In the genomic region with DNA sequence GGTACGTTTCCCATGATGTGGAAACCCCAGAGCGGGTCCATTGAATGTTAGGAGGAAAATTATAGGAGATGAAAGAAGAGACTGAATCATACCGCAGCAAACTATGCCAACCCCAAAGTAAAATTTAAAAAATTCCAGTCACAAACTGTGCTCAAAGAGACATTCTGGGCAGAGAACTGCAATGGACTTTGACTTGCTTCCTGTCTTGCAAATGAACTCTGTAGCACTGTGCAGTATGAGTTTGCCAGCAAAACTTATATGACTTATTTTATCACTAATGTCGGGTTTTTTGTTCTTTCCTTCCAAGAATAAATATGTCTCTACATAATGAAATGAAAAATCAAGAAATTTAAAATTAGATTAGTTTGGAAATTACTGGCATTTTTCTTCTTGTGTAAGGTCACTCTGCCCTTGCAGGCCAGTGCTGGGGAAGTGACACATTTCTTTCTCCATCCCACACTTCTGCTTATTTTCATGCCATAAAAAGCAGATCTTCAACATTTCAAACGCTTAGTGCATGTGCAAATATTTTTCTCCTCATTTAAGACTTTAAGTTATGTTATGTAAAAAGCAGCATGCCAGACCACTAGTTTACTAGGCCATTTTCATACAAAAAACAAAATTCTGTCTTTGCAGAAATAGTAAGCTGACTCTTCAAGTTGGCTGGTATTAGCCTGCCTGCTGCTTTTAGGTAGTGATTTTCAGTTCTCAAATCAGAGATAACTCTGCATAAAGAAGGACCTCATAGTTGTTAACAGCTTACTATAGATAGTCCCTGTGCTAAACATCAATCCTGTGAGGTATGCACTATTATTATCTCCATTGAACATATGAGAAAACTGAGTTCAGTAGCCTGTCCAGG, we compare ENCODE assay signal across 11 cellular contexts. TPM values are rescaled to one million over a fixed set of nuclear protein-coding genes. Genes with fewer than 3 reads are reported as not detected.
DNase-seq lines count a peak whose midpoint lies in the region; ATAC-seq, FAIRE-seq and TF ChIP-seq lines count a peak whose summit lies in the region.
"Had no signal": no experiment of that assay in that cellular context is flagged by ENCODE, and none has a peak within 500 bp of the region (broad histone marks: within the 10 kb centered on the region; RNA-seq: fewer than 3 reads in every experiment).

No MANE protein-coding gene starts in this region.

- H3K4me1 Mint-ChIP-seq in GM23338 = no peaks in the 10 kb centered on the region

- H2AFZ ChIP-seq in GM23338 (peak overlapping the region; percentile 65; the same call in 1 of the 2 replicates), HepG2 (ENCODE audit: low read length) (no peak overlapping the region)
- H2AFZ ChIP-seq: PC-9 had no signal

- H3K4me3 ChIP-seq in GM23338 (no peak overlapping the region), HepG2 (replicated peaks in 1 of 3; ENCODE audit: insufficient read depth in 1 of 3, low read depth in 2 of 3, low read length in 3 of 3) (no peak overlapping the region), foreskin fibroblast (ENCODE audit: low read depth in 1 of 2, low read length in 2 of 2) (no peak overlapping the region)
- H3K4me3 ChIP-seq: BLaER1, PC-9 had no signal

- no peaks in the 10 kb centered on the region for H3K9me3 ChIP-seq in HepG2 (ENCODE audit: low read length)
- H3K9me3 ChIP-seq: BLaER1 had no signal

- no peaks in the 10 kb centered on the region for H3K36me3 Mint-ChIP-seq in GM23338 (ENCODE audit: low read depth)

- 17% methylated on average over 5 of the region's 5 CpGs for WGBS in HepG2 (ENCODE audit: low lambda C conversion rate)

- intact Hi-C loops in HepG2 (cut with micrococcal nuclease; ENCODE audit: unreplicated experiment) = no loop called here

- no peaks in the 10 kb centered on the region; the same call in 2 of the 3 replicates for H3K9me3 Mint-ChIP-seq in GM23338

- FAIRE-seq in HepG2 (lab: Jason Lieb, UNC) = no peak

- no peak overlapping the region for H3K27ac ChIP-seq in GM23338 (ENCODE audit: low read depth)
- H3K27ac ChIP-seq in HepG2 (ENCODE audit: extremely low read length, insufficient read depth, low read length) = no peak overlapping the region
- H3K27ac ChIP-seq: BLaER1, PC-9 had no signal

- in situ Hi-C loops in G401 (cut with HindIII; ENCODE audit: low sequenced_read_pairs) (no loop called here), HepG2 (cut with HindIII; ENCODE audit: extremely low pct_ligation_motif_present, low pct_unique_long_range_greater_than_20kb) (no loop called here)

- TF ChIP-seq RAD21 in HepG2 (CRISPR knock-in tag; IDR thresholded peaks at IDR 0.05) = no peak

- H3K9ac ChIP-seq in HepG2 (ENCODE audit: insufficient read depth, low read depth, low read length) = no peak overlapping the region
- H3K9ac ChIP-seq: BLaER1 had no signal

- H3K4me1 ChIP-seq in GM23338 (ENCODE audit: insufficient read depth) (no peaks in the 10 kb centered on the region), HepG2 (ENCODE audit: insufficient read depth, low read length) (peaks cover 11% of the 10 kb centered on the region; the same call in 1 of the 2 replicates)

- CTCF ChIA-PET in HepG2 (lab: Yijun Ruan, JAX; ENCODE audit: low intra/inter-chr PET ratio, low total read pairs) = no interaction called here

- DNase-seq in G401 (ENCODE audit: low spot score) (peak; percentile 11), GM23338 (ENCODE audit: low spot score) (no peak), NOMO-1 (lab: John Stamatoyannopoulos, UW; ENCODE audit: unreplicated experiment in 2 of 2) (peak; percentile 88 to 96), HepG2 (ENCODE audit: low spot score) (no peak), DMS 273 (lab: John Stamatoyannopoulos, UW; ENCODE audit: unreplicated experiment) (no peak), foreskin fibroblast (no peak)
- no peak for DNase-seq in stimulated activated naive CD4-positive, alpha-beta T cell treated with Interleukin-2 at 50 U/mL for 16 hours (lab: John Stamatoyannopoulos, UW)
- DNase-seq: activated CD4-positive, alpha-beta T cell treated with anti-CD3 and anti-CD28 coated beads, Interleukin-2, amount 10 ng/mL, durations not matched to agents 24 days and 14 days; PC-9 had no signal

- H4K20me1 ChIP-seq in GM23338 (replicated peaks; ENCODE audit: insufficient read depth) (no peaks in the 10 kb centered on the region), HepG2 (ENCODE audit: insufficient read depth, low read length) (no peaks in the 10 kb centered on the region)
- H4K20me1 ChIP-seq: BLaER1 had no signal

- H3K79me2 ChIP-seq in GM23338 (replicated peaks; ENCODE audit: insufficient read depth) = no peaks in the 10 kb centered on the region
- H3K79me2 ChIP-seq in HepG2 (ENCODE audit: insufficient read depth, low read length) = no peaks in the 10 kb centered on the region

- TF ChIP-seq CTCF in GM23338 (conservative IDR thresholded peaks at IDR 0.05; ENCODE audit: low read depth in 2 of 2) (no peak), HepG2 (CRISPR knock-in tag; IDR thresholded peaks at IDR 0.05) (no peak), foreskin fibroblast (IDR thresholded peaks at IDR 0.05; ENCODE audit: low read depth, low read length) (no peak)

- TF ChIP-seq EP300 in HepG2 (IDR thresholded peaks at IDR 0.05; ENCODE audit: low read depth in 2 of 2, low read length in 2 of 2) (no peak), HepG2 (CRISPR knock-in tag; IDR thresholded peaks at IDR 0.05; ENCODE audit: borderline replicate concordance) (no peak)

- ATAC-seq in GM23338 = no peak
- peak; percentile 73 for ATAC-seq in HepG2
- no peak for ATAC-seq in HG03159 (IDR thresholded peaks at IDR 0.05; ENCODE audit: unreplicated experiment)

- BruUV-seq in HepG2 (replicated peaks; lab: Mats Ljungman, UMichigan) = no TSS peak

- H3K36me3 ChIP-seq in GM23338 (ENCODE audit: insufficient read depth) (no peaks in the 10 kb centered on the region), HepG2 (replicated peaks in 1 of 2; ENCODE audit: control insufficient read depth in 1 of 2, insufficient read depth in 2 of 2, low read length in 2 of 2) (no peaks in the 10 kb centered on the region)
- H3K36me3 ChIP-seq: BLaER1 had no signal

- no peak for TF ChIP-seq POLR2A in HepG2 (IDR thresholded peaks at IDR 0.05; ENCODE audit: insufficient read depth in 1 of 2, low read depth in 2 of 2, low read length in 2 of 2)

- no peak overlapping the region for H3K4me3 Mint-ChIP-seq in GM23338
- H3K4me3 Mint-ChIP-seq: activated CD4-positive, alpha-beta T cell treated with anti-CD3 and anti-CD28 coated beads, Interleukin-2, amount 10 ng/mL, durations not matched to agents 24 days and 14 days had no signal

- H3K27me3 Mint-ChIP-seq in GM23338 (ENCODE audit: insufficient read depth, low read depth, poor library complexity) = no peaks in the 10 kb centered on the region

- POLR2A ChIA-PET in HepG2 (lab: Yijun Ruan, JAX) = no interaction called here

- H3K9me2 ChIP-seq in GM23338 (ENCODE audit: insufficient read depth) = no peaks in the 10 kb centered on the region

- no peaks in the 10 kb centered on the region for H3F3A ChIP-seq in GM23338 (replicated peaks; ENCODE audit: low read depth)

- H3K27me3 ChIP-seq in GM23338 (ENCODE audit: insufficient read depth) (no peaks in the 10 kb centered on the region), HepG2 (ENCODE audit: control insufficient read depth in 1 of 2, insufficient read depth in 2 of 2, low read length in 2 of 2) (no peaks in the 10 kb centered on the region)
- H3K27me3 ChIP-seq: BLaER1 had no signal

- H3K4me2 ChIP-seq in GM23338 (no peak overlapping the region), HepG2 (ENCODE audit: low read depth, low read length) (no peak overlapping the region)
- H3K4me2 ChIP-seq: BLaER1, PC-9 had no signal

- no peak overlapping the region for H3K27ac Mint-ChIP-seq in GM23338
- H3K27ac Mint-ChIP-seq: activated CD4-positive, alpha-beta T cell treated with anti-CD3 and anti-CD28 coated beads, Interleukin-2, amount 10 ng/mL, durations not matched to agents 24 days and 14 days had no signal

TF ChIP-seq in GM23338, 12 proteins besides CTCF, POLR2A, EP300 and RAD21 (continues in another document):
- TF ChIP-seq ZNF114 (CRISPR knock-in tag; IDR thresholded peaks at IDR 0.05) (no peak), EZH2 (IDR thresholded peaks at IDR 0.05; ENCODE audit: low read depth, unreplicated experiment) (no peak), ZNF331 (CRISPR knock-in tag; IDR thresholded peaks at IDR 0.05; ENCODE audit: low read depth) (no peak), JUNB (IDR thresholded peaks at IDR 0.05; ENCODE audit: unreplicated experiment) (no peak)

TF ChIP-seq in HepG2, 621 proteins besides CTCF, POLR2A, EP300 and RAD21 (continues in another document):
- no peak for TF ChIP-seq ZNF235 (CRISPR knock-in tag; IDR thresholded peaks at IDR 0.05; ENCODE audit: borderline replicate concordance)
- no peak for TF ChIP-seq NR2F6 (IDR thresholded peaks at IDR 0.05)
- TF ChIP-seq NR2F6 (CRISPR knock-in tag; IDR thresholded peaks at IDR 0.05) = no peak
- no peak for TF ChIP-seq SAFB2 (CRISPR knock-in tag; IDR thresholded peaks at IDR 0.05; ENCODE audit: borderline replicate concordance, low read depth)
- no peak for TF ChIP-seq FOXA1 (IDR thresholded peaks at IDR 0.05)
- TF ChIP-seq FOXA1 (CRISPR knock-in tag; IDR thresholded peaks at IDR 0.05) = no peak

RNA-seq across cellular contexts. Expression of a gene that starts 32.2 kb away (rescaled TPM):
- 135 and 144 TPM in 2 replicates for total RNA-seq in G401 (2014; rRNA removed; shearing (Covaris generic))
- 143 and 156 TPM in 2 replicates for total RNA-seq in GM23338 (2014; rRNA removed; shearing (Covaris generic))
- polyA plus RNA-seq in GM23338 (2016; fragmentation: Nextera tagmentation; extraction: Ambion mirVana) (161 and 173 TPM in 2 replicates), HepG2 (2011; rRNA removed) (202 and 229 TPM in 2 replicates)
- total RNA-seq in HepG2 (2016; rRNA removed; fragmentation: Illumina TruSeq; extraction: Trizol) = 268 and 325 TPM in 2 replicates
- 126 and 142 TPM in 2 replicates for total RNA-seq in HepG2 (2016; cell fraction: cytosol; rRNA removed; fragmentation: Illumina TruSeq; extraction: Trizol; ENCODE audit: low read depth)
- total RNA-seq in HepG2 (2016; cell fraction: insoluble cytoplasmic fraction; rRNA removed; fragmentation: Illumina TruSeq; extraction: Trizol) = 268 and 325 TPM in 2 replicates
- 216 and 243 TPM in 2 replicates for total RNA-seq in HepG2 (2016; cell fraction: membrane; rRNA removed; fragmentation: Illumina TruSeq; extraction: Trizol)
- 248 and 272 TPM in 2 replicates for total RNA-seq in HepG2 (2016; cell fraction: nucleus; rRNA removed; fragmentation: Illumina TruSeq; extraction: Trizol)
- polyA plus RNA-seq in HepG2 (2011; cell fraction: cytosol; rRNA removed) = 132 and 137 TPM in 2 replicates
- polyA plus RNA-seq in HepG2 (2011; cell fraction: nucleus; rRNA removed) = 32.0 and 34.3 TPM in 2 replicates
- polyA plus RNA-seq in HepG2 (2012) = 207 and 230 TPM in 2 replicates
- polyA plus RNA-seq in HepG2 (2016; cell fraction: cytosol; fragmentation: Illumina TruSeq; extraction: Trizol; ENCODE audit: low read depth) = 127 and 140 TPM in 2 replicates
- 171 and 180 TPM in 2 replicates for polyA plus RNA-seq in HepG2 (2016; cell fraction: insoluble cytoplasmic fraction; fragmentation: Illumina TruSeq; extraction: Trizol; ENCODE audit: low read depth)
- 172 and 176 TPM in 2 replicates for polyA plus RNA-seq in HepG2 (2016; cell fraction: membrane; fragmentation: Illumina TruSeq; extraction: Trizol; ENCODE audit: low read depth)
- polyA plus RNA-seq in HepG2 (2016; cell fraction: nucleus; fragmentation: Illumina TruSeq; extraction: Trizol; ENCODE audit: insufficient read depth, low read depth) = 261 and 267 TPM in 2 replicates
- polyA minus RNA-seq in HepG2 (2011; rRNA and poly(A)+ RNA removed; ENCODE audit: low replicate concordance) = 489 and 620 TPM in 2 replicates
- polyA minus RNA-seq in HepG2 (2011; cell fraction: cytosol; rRNA and poly(A)+ RNA removed) = 126 and 129 TPM in 2 replicates
- 155 and 165 TPM in 2 replicates for polyA minus RNA-seq in HepG2 (2011; cell fraction: nucleus; rRNA and poly(A)+ RNA removed)

Comparison
In these comparisons a context has a peak if more than half of its experiments do, and no peak if none do; other contexts are left out.
1. DNase-seq: peak in G401 (single experiment) and NOMO-1 (2 of 2); none in GM23338 (single experiment), HepG2 (single experiment), DMS 273 (single experiment), foreskin fibroblast (0 of 2) and stimulated activated naive CD4-positive, alpha-beta T cell treated with Interleukin-2 at 50 U/mL for 16 hours (single experiment).